In the genomic region with DNA sequence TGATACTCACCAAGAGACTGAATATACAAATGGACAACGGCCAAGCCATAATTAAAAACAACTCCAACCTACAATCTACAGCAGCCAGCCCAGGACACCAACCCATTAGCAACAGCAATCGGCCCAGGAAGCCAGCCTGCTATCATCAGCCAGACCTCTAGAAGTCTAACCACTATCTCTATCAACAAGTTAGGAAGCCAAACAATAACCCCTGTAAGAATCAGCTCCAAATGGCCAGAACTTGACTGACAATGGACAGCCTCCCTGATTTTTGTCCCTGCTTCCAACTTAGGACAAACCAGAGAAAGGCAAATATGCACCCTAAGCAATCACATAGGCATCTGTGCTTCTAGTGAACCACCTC, we compare ENCODE assay signal across 12 cellular contexts.
DNase-seq lines count a peak whose midpoint lies in the region; ATAC-seq, FAIRE-seq and TF ChIP-seq lines count a peak whose summit lies in the region.
"Had no signal": no experiment of that assay in that cellular context is flagged by ENCODE, and none has a peak within 500 bp of the region (broad histone marks: within the 10 kb centered on the region; RNA-seq: fewer than 3 reads in every experiment).

No MANE protein-coding gene starts in this region.

- CTCF ChIA-PET in AG04450 (lab: Charles Lee) = no interaction called here

- H3K4me3 Mint-ChIP-seq in activated T-helper 17 cell treated with anti-CD3 and anti-CD28 coated beads, Interleukin-2, amount 50 U/mL, for 72 hours = peak overlapping the region; percentile 78
- peak overlapping the region; percentile 49 for H3K4me3 Mint-ChIP-seq in memory B cell

- POLR2A ChIA-PET in AG04450 (lab: Yijun Ruan, JAX) = interaction anchor here (0.8 kb wide), 1 partner anchor 270 kb away, joined by 3 read pairs; no protein-coding TSS in a partner anchor

- H3K4me1 Mint-ChIP-seq in activated T-helper 17 cell treated with anti-CD3 and anti-CD28 coated beads, Interleukin-2, amount 50 U/mL, for 72 hours = peaks cover 74% of the 10 kb centered on the region
- peaks cover 58% of the 10 kb centered on the region for H3K4me1 Mint-ChIP-seq in memory B cell

- no peak for TF ChIP-seq CTCF in AG04450 (IDR thresholded peaks at IDR 0.05; ENCODE audit: low read depth, low read length)

- H3K27ac ChIP-seq in AG04450 (ENCODE audit: low read depth, low read length) = peak overlapping the region; percentile 58
- H3K27ac ChIP-seq: body of pancreas had no signal

- H3K27me3 ChIP-seq in AG04450 (ENCODE audit: control insufficient read depth, insufficient read depth, low read length) = no peaks in the 10 kb centered on the region
- H3K27me3 ChIP-seq: body of pancreas had no signal

- no peak for ATAC-seq in activated T-helper 17 cell treated with anti-CD3 and anti-CD28 coated beads, Interleukin-2, amount 50 U/mL, for 72 hours (replicated peaks)
- no peak for ATAC-seq in memory B cell (ENCODE audit: low read depth)
- ATAC-seq in left ventricle myocardium superior = no peak
- ATAC-seq: body of pancreas had no signal

- no peaks in the 10 kb centered on the region for H3K27me3 Mint-ChIP-seq in activated T-helper 17 cell treated with anti-CD3 and anti-CD28 coated beads, Interleukin-2, amount 50 U/mL, for 72 hours
- H3K27me3 Mint-ChIP-seq in memory B cell = no peaks in the 10 kb centered on the region

- no peaks in the 10 kb centered on the region for H3K9me3 ChIP-seq in AG04450 (ENCODE audit: control insufficient read depth, insufficient read depth, low read length)
- H3K9me3 ChIP-seq: body of pancreas had no signal

- peaks cover 39% of the 10 kb centered on the region for H3K36me3 Mint-ChIP-seq in activated T-helper 17 cell treated with anti-CD3 and anti-CD28 coated beads, Interleukin-2, amount 50 U/mL, for 72 hours (ENCODE audit: low read depth)
- no peaks in the 10 kb centered on the region for H3K36me3 Mint-ChIP-seq in memory B cell

- DNase-seq in AG04450 (ENCODE audit: low read depth, low spot score) (no peak), GM12891 (ENCODE audit: insufficient read length, low spot score) (no peak), memory B cell (ENCODE audit: low spot score in 2 of 2) (no peak), NCI-H2029 treated with DMSO at 0.1 percent for 48 hours (lab: John Stamatoyannopoulos, UW) (no peak), NCI-H2171 (lab: John Stamatoyannopoulos, UW) (no peak), UCSD-AML1 (lab: John Stamatoyannopoulos, UW; ENCODE audit: unreplicated experiment) (no peak), left ventricle myocardium superior (no peak)
- DNase-seq: NCI-H2029, posterior cingulate gyrus, substantia nigra had no signal

- H3K9me3 Mint-ChIP-seq in activated T-helper 17 cell treated with anti-CD3 and anti-CD28 coated beads, Interleukin-2, amount 50 U/mL, for 72 hours = no peaks in the 10 kb centered on the region
- H3K9me3 Mint-ChIP-seq in memory B cell = no peaks in the 10 kb centered on the region

- FAIRE-seq in GM12891 (lab: Jason Lieb, UNC) = no peak

- H3K4me3 ChIP-seq in AG04450 (ENCODE audit: low read depth, low read length) = no peak overlapping the region
- H3K4me3 ChIP-seq: body of pancreas had no signal

- intact Hi-C loops in left ventricle myocardium superior (cut with micrococcal nuclease) = no loop called here

- H3K27ac Mint-ChIP-seq in activated T-helper 17 cell treated with anti-CD3 and anti-CD28 coated beads, Interleukin-2, amount 50 U/mL, for 72 hours = peak overlapping the region; percentile 100
- H3K27ac Mint-ChIP-seq in memory B cell = peak overlapping the region; percentile 92

- no peak for TF ChIP-seq POLR2A in GM12891 (IDR thresholded peaks at IDR 0.05; ENCODE audit: low read depth, low read length)

TF ChIP-seq in GM12891, 5 proteins besides CTCF, POLR2A, EP300 and RAD21:
- TF ChIP-seq POU2F2 (IDR thresholded peaks at IDR 0.05; ENCODE audit: low read depth, low read length) (no peak), SPI1 (IDR thresholded peaks at IDR 0.05; ENCODE audit: low read depth, low read length) (no peak), TAF1 (IDR thresholded peaks at IDR 0.05; ENCODE audit: low read depth, low read length) (no peak), POLR2AphosphoS5 (IDR thresholded peaks at IDR 0.05; ENCODE audit: low read depth, low read length) (0 out of 2 replicates have a peak, but pooled peaks have one; percentile 0), PAX5 (IDR thresholded peaks at IDR 0.05; ENCODE audit: insufficient read depth, low read length, severe bottlenecking) (no peak)
